In the genomic region with DNA sequence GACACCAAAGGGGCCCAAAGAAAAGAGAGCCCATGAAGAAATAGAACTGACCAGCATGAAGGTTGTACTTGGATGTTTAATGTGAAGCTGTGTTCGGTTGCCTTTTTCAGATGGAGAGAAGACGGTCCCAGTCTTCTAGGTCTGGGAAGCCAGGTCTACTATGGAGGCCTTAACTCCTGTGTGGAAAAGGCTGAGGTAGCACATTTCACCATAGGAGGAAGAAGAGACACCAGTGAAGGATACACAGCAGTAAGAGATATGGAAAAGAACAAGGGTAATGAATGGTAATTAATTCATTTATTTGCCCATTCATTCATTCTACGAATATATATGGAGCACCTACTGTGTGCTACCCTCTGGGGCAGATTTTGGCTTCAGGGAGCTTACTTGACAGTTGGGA, we compare ENCODE assay signal across 20 cellular contexts.
DNase-seq lines count a peak whose midpoint lies in the region; ATAC-seq, FAIRE-seq and TF ChIP-seq lines count a peak whose summit lies in the region.
"Had no signal": no experiment of that assay in that cellular context is flagged by ENCODE, and none has a peak within 500 bp of the region (broad histone marks: within the 10 kb centered on the region; RNA-seq: fewer than 3 reads in every experiment).

No MANE protein-coding gene starts in this region.

- H3K27ac ChIP-seq in KMS-11, result peak overlapping the region; percentile 54
- peak overlapping the region; percentile 50 for H3K27ac ChIP-seq in RWPE2 (ENCODE audit: poor library complexity, severe bottlenecking)
- H3K27ac ChIP-seq in parathyroid adenoma, result peak overlapping the region; percentile 92
- H3K27ac ChIP-seq: GM23248, HL-60, SJCRH30 had no signal

- H3K36me3 ChIP-seq in KMS-11 (ENCODE audit: insufficient read depth), result no peaks in the 10 kb centered on the region
- no peaks in the 10 kb centered on the region for H3K36me3 ChIP-seq in RWPE2 (ENCODE audit: low read depth)
- H3K36me3 ChIP-seq in parathyroid adenoma (ENCODE audit: control insufficient read depth, insufficient read depth, low read length), result no peaks in the 10 kb centered on the region
- H3K36me3 ChIP-seq: HAP-1, SJCRH30 had no signal

- H3K27me3 ChIP-seq in KMS-11 (ENCODE audit: insufficient read depth, low read depth), result no peaks in the 10 kb centered on the region
- no peaks in the 10 kb centered on the region for H3K27me3 ChIP-seq in RWPE2 (ENCODE audit: insufficient read depth, poor library complexity, severe bottlenecking)
- no peaks in the 10 kb centered on the region for H3K27me3 ChIP-seq in parathyroid adenoma (ENCODE audit: control insufficient read depth, insufficient read depth, low read length)
- H3K27me3 ChIP-seq: SJCRH30 had no signal

- no peak for ATAC-seq in RWPE2 (ENCODE audit: low read depth)
- ATAC-seq in activated CD8-positive, alpha-beta memory T cell treated with anti-CD3 and anti-CD28 coated beads, Interleukin-2, amount 10 ng/mL, durations not matched to agents 7 days and 5 days, result no peak
- no peak for ATAC-seq in GM19452 (IDR thresholded peaks at IDR 0.05; ENCODE audit: unreplicated experiment)

- H3K4me3 Mint-ChIP-seq in activated CD8-positive, alpha-beta memory T cell treated with anti-CD3 and anti-CD28 coated beads, Interleukin-2, amount 10 ng/mL, durations not matched to agents 7 days and 5 days, result no peak overlapping the region
- H3K4me3 Mint-ChIP-seq: CD14-positive monocyte, IgD-negative memory B cell had no signal

- TF ChIP-seq POLR2A in GM12891 (IDR thresholded peaks at IDR 0.05; ENCODE audit: low read depth, low read length), result no peak

- H3K4me1 Mint-ChIP-seq in activated CD8-positive, alpha-beta memory T cell treated with anti-CD3 and anti-CD28 coated beads, Interleukin-2, amount 10 ng/mL, durations not matched to agents 7 days and 5 days, result peaks cover 9% of the 10 kb centered on the region
- H3K4me1 Mint-ChIP-seq: CD14-positive monocyte had no signal

- FAIRE-seq in GM12891 (lab: Jason Lieb, UNC), result peak; percentile 31

- TF ChIP-seq CTCF in KMS-11 (conservative IDR thresholded peaks at IDR 0.05; ENCODE audit: low read depth, low read length) (no peak), RWPE2 (IDR thresholded peaks at IDR 0.05; ENCODE audit: poor library complexity, severe bottlenecking) (no peak), parathyroid adenoma (IDR thresholded peaks at IDR 0.05) (no peak)

- CTCF ChIA-PET in activated CD8-positive, alpha-beta memory T cell treated with anti-CD3 and anti-CD28 coated beads, Interleukin-2, amount 10 ng/mL, durations not matched to agents 7 days and 5 days (lab: Charles Lee), result interaction anchor here (1.0 to 1.5 kb wide), 3 partner anchors 10 to 49 kb away, joined by 3 to 4 read pairs (median 3); no protein-coding TSS in a partner anchor

- no peak overlapping the region for H3K27ac Mint-ChIP-seq in activated CD8-positive, alpha-beta memory T cell treated with anti-CD3 and anti-CD28 coated beads, Interleukin-2, amount 10 ng/mL, durations not matched to agents 7 days and 5 days
- H3K27ac Mint-ChIP-seq: CD14-positive monocyte, IgD-negative memory B cell had no signal

- no peaks in the 10 kb centered on the region for H4K20me1 ChIP-seq in KMS-11 (ENCODE audit: insufficient read depth)

- H3K4me1 ChIP-seq in KMS-11 (ENCODE audit: low read depth, poor library complexity, severe bottlenecking) (peaks cover 34% of the 10 kb centered on the region), RWPE2 (ENCODE audit: insufficient read depth, poor library complexity, severe bottlenecking) (peaks cover 25% of the 10 kb centered on the region), parathyroid adenoma (peaks cover 65% of the 10 kb centered on the region)
- H3K4me1 ChIP-seq: HAP-1 had no signal

- no peaks in the 10 kb centered on the region for H3K27me3 Mint-ChIP-seq in activated CD8-positive, alpha-beta memory T cell treated with anti-CD3 and anti-CD28 coated beads, Interleukin-2, amount 10 ng/mL, durations not matched to agents 7 days and 5 days
- H3K27me3 Mint-ChIP-seq: IgD-negative memory B cell had no signal

- H3K9me3 Mint-ChIP-seq in activated CD8-positive, alpha-beta memory T cell treated with anti-CD3 and anti-CD28 coated beads, Interleukin-2, amount 10 ng/mL, durations not matched to agents 7 days and 5 days (ENCODE audit: low read depth), result peaks cover 2% of the 10 kb centered on the region
- H3K9me3 Mint-ChIP-seq: IgD-negative memory B cell had no signal

- H3K79me2 ChIP-seq in KMS-11 (ENCODE audit: insufficient read depth, low read depth) (no peaks in the 10 kb centered on the region), parathyroid adenoma (no peaks in the 10 kb centered on the region)

- H3K4me2 ChIP-seq in KMS-11 (peak overlapping the region; percentile 40), parathyroid adenoma (ENCODE audit: low read length) (no peak overlapping the region)

- H3K4me3 ChIP-seq in KMS-11 (IDR thresholded peaks at IDR 0.05; ENCODE audit: insufficient read depth, low read depth, low read length) (no peak overlapping the region), RWPE2 (ENCODE audit: severe bottlenecking) (no peak overlapping the region), parathyroid adenoma (ENCODE audit: low read depth, low read length) (no peak overlapping the region)
- H3K4me3 ChIP-seq: GM23248, HAP-1, SJCRH30 had no signal

- no peaks in the 10 kb centered on the region for H3K9me3 ChIP-seq in RWPE2 (ENCODE audit: severe bottlenecking)
- H3K9me3 ChIP-seq in parathyroid adenoma (ENCODE audit: control insufficient read depth, low read length), result no peaks in the 10 kb centered on the region
- H3K9me3 ChIP-seq: HAP-1, SJCRH30 had no signal

- peaks cover 5% of the 10 kb centered on the region for H3K36me3 Mint-ChIP-seq in activated CD8-positive, alpha-beta memory T cell treated with anti-CD3 and anti-CD28 coated beads, Interleukin-2, amount 10 ng/mL, durations not matched to agents 7 days and 5 days
- H3K36me3 Mint-ChIP-seq: CD14-positive monocyte had no signal

- H2AFZ ChIP-seq in KMS-11 (ENCODE audit: low read depth) (peak overlapping the region; percentile 48; the same call in 1 of the 2 replicates), parathyroid adenoma (peak overlapping the region; percentile 89)

- DNase-seq in GM12891 (ENCODE audit: insufficient read length, low spot score) (no peak), RWPE2 (ENCODE audit: low spot score) (no peak)
- no peak for DNase-seq in activated CD8-positive, alpha-beta memory T cell treated with anti-CD3 and anti-CD28 coated beads, Interleukin-2, amount 10 ng/mL, durations not matched to agents 7 days and 5 days
- no peak for DNase-seq in activated T-cell treated with anti-CD3 and anti-CD28 coated beads, Interleukin-2, amount 50 U/mL, for 48 hours
- DNase-seq: AML-193; DMS79; NCI-H1105; NCI-H1694; NCI-H2081 treated with DMSO at 0.1 percent for 48 hours; NCI-H446 treated with DMSO at 0.1 percent for 48 hours; NK-92 treated with Interleukin-12 subunit alpha and Interleukin-12 subunit beta, amount 100 ng/mL, for 24 hours; SJCRH30 had no signal

- H3K9ac ChIP-seq in KMS-11 (no peak overlapping the region), parathyroid adenoma (no peak overlapping the region)
- H3K9ac ChIP-seq: GM23248 had no signal

TF ChIP-seq in GM12891, 5 proteins besides CTCF, POLR2A, EP300 and RAD21:
- no peak for TF ChIP-seq TAF1 (IDR thresholded peaks at IDR 0.05; ENCODE audit: low read depth, low read length)
- TF ChIP-seq SPI1 (IDR thresholded peaks at IDR 0.05; ENCODE audit: low read depth, low read length), result no peak
